In genomic region chr6:136614994-136615393, GRCh38 we compare ENCODE assay signal across 29 cellular contexts.
A peak's percentile ranks its signal among the peaks of the same experiment; 100 is the strongest.
DNase-seq lines count a peak whose midpoint lies in the region; ATAC-seq and TF ChIP-seq lines count a peak whose summit lies in the region.
"Had no signal": no experiment of that assay in that cellular context is flagged by ENCODE, and none has a peak within 500 bp of the region (broad histone marks: within the 10 kb centered on the region; RNA-seq: fewer than 3 reads in every experiment).

No MANE protein-coding gene starts in this region.

- H3K23me2 ChIP-seq in H9 (ENCODE audit: insufficient read length, low read depth, low read length, poor library complexity, severe bottlenecking), result no peaks in the 10 kb centered on the region

- H3K4me1 ChIP-seq in H9 (ENCODE audit: insufficient read depth, low read length), result peaks cover 7% of the 10 kb centered on the region
- peaks cover 5 to 32% of the 10 kb centered on the region in 2 experiments; a peak in 3 of 4 replicates for H3K4me1 ChIP-seq in SK-N-SH (ENCODE audit: control insufficient read depth in 1 of 2, insufficient read depth in 2 of 2, low read depth in 1 of 2, low read length in 1 of 2)
- peaks cover 2% of the 10 kb centered on the region for H3K4me1 ChIP-seq in endodermal cell (ENCODE audit: control insufficient read depth, insufficient read depth, low read length)
- peaks cover 14 to 22% of the 10 kb centered on the region in 2 donors for H3K4me1 ChIP-seq in thyroid gland

- 0 out of 4 replicates have a peak, but pooled peaks of 1 of the 2 experiments have one; percentile 10 for TF ChIP-seq EP300 in SK-N-SH (IDR thresholded peaks at IDR 0.05; ENCODE audit: borderline replicate concordance in 1 of 2, low read depth in 1 of 2, low read length in 1 of 2)

- no peak overlapping the region for H4K91ac ChIP-seq in H9 (ENCODE audit: insufficient read length, low read depth, low read length)

- H3K27ac Mint-ChIP-seq in H9 (peak overlapping the region in 2 of 3 experiments; percentile 23 to 74; a peak in 1 of 7 replicates), endodermal cell (no peak overlapping the region)

- H3K27me3 ChIP-seq in H9 (ENCODE audit: insufficient read depth, low read length), result no peaks in the 10 kb centered on the region
- no peaks in the 10 kb centered on the region for H3K27me3 ChIP-seq in SK-N-SH (ENCODE audit: insufficient read depth)
- H3K27me3 ChIP-seq in endodermal cell (ENCODE audit: control insufficient read depth, insufficient read depth, low read length, poor library complexity, severe bottlenecking), result no peaks in the 10 kb centered on the region
- H3K27me3 ChIP-seq in thyroid gland, result no peaks in the 10 kb centered on the region

- H3K4ac ChIP-seq in H9 (ENCODE audit: low read depth, low read length), result no peak overlapping the region

- no peak for TF ChIP-seq RAD21 in SK-N-SH (IDR thresholded peaks at IDR 0.05; ENCODE audit: low read length)

- ATAC-seq in GM19397 (IDR thresholded peaks at IDR 0.05; ENCODE audit: unreplicated experiment), result no peak
- ATAC-seq in activated CD4-positive, CD25-positive, alpha-beta regulatory T cell treated with anti-CD3 and anti-CD28 coated beads, Interleukin-2, amount 50 U/mL, for 24 hours, result no peak
- ATAC-seq: A549, GM12878, HCT116, HepG2, K562, Panc1 had no signal

- no peak overlapping the region for H4K8ac ChIP-seq in H9 (replicated peaks; ENCODE audit: insufficient read length, low read depth, low read length)

- H2BK5ac ChIP-seq in H9 (ENCODE audit: insufficient read length, low read length), result no peak overlapping the region

- H2BK12ac ChIP-seq in H9 (ENCODE audit: insufficient read length, low read depth, low read length), result no peak overlapping the region

- no peak overlapping the region for H3K23ac ChIP-seq in H9 (ENCODE audit: insufficient read length, low read depth, low read length)

- no peak for TF ChIP-seq POLR2A in thyroid gland (IDR thresholded peaks at IDR 0.05)

- WGBS in H9 (ENCODE audit: extremely low coverage, insufficient read length, low lambda C conversion rate), result no CpG with 5 or more reads among the region's 2 CpGs
- WGBS in SK-N-SH (ENCODE audit: low lambda C conversion rate), result 34% methylated on average over 2 of the region's 2 CpGs
- WGBS in endodermal cell (ENCODE audit: insufficient coverage in 1 of 2, insufficient read length in 1 of 2), 2 experiments, result 79% methylated on average over 2 of the region's 2 CpGs
- 47 to 49% methylated on average over 2 of the region's 2 CpGs for WGBS in thyroid gland, 2 donors

- CTCF ChIA-PET in SK-N-SH (lab: Yijun Ruan, JAX), result interaction anchor here (0.6 to 2.9 kb wide), 4 partner anchors 9 to 1531 kb away, joined by 3 to 13 read pairs (median 8); partner anchors contain the start of gene MAP3K5

- no peak overlapping the region for H3K27ac ChIP-seq in H9 (ENCODE audit: insufficient read length, low read depth, low read length)
- H3K27ac ChIP-seq in SK-N-SH (ENCODE audit: low read depth in 2 of 2, low read length in 1 of 2), result peak overlapping the region; percentile 79 to 89; a peak in 3 of 4 replicates
- H3K27ac ChIP-seq in endodermal cell (ENCODE audit: low read depth, low read length), result no peak overlapping the region
- peak overlapping the region in 2 of 3 donors; percentile 60 to 67 for H3K27ac ChIP-seq in thyroid gland
- H3K27ac ChIP-seq: SK-N-MC had no signal

- no peak overlapping the region for H3K14ac ChIP-seq in H9 (ENCODE audit: insufficient read depth, low read length)

- no peaks in the 10 kb centered on the region for H4K20me1 ChIP-seq in H9 (ENCODE audit: control insufficient read depth, insufficient read depth, insufficient read length)
- H4K20me1 ChIP-seq in SK-N-SH (ENCODE audit: insufficient read depth), result no peaks in the 10 kb centered on the region

- H3K4me1 Mint-ChIP-seq in H9 (peaks cover 64 to 67% of the 10 kb centered on the region in 2 experiments), endodermal cell (peaks cover 28% of the 10 kb centered on the region)

- H3K9ac ChIP-seq in H9 (ENCODE audit: extremely low read depth, insufficient read length, low read length) (no peak overlapping the region), SK-N-SH (no peak overlapping the region), endodermal cell (ENCODE audit: extremely low read depth, low read length, poor library complexity, severe bottlenecking) (peak overlapping the region; percentile 1)

- H3K36me3 Mint-ChIP-seq in H9 (ENCODE audit: insufficient read depth in 1 of 3, low read depth in 3 of 3) (peaks cover 0 to 2% (median 0%) of the 10 kb centered on the region in 3 experiments; a peak in 2 of 7 replicates), endodermal cell (ENCODE audit: low read depth) (no peaks in the 10 kb centered on the region)

- H3T11ph ChIP-seq in H9 (ENCODE audit: low read length), result no peak overlapping the region

- POLR2A ChIA-PET in SK-N-SH (lab: Yijun Ruan, JAX), result no interaction called here

- DNase-seq in H9, result no peak
- DNase-seq in SK-N-SH, result peak; percentile 37
- no peak for DNase-seq in endodermal cell
- no peak for DNase-seq in thyroid gland
- DNase-seq in nucleus accumbens (lab: John Stamatoyannopoulos, UW), result no peak
- DNase-seq: AML-193; C1 segment of cervical spinal cord; CD4-positive, alpha-beta memory T cell; COR-L47; GOT3; Kasumi-1; MV-4-11; NCI-H1105; NCI-H146; NCI-H1930; NCI-H2107; NCI-H446 treated with DMSO at 0.1 percent for 48 hours; NCI-H526; NCI-H82; SHP77 treated with DMSO at 0.1 percent for 48 hours had no signal

- H3K9me3 Mint-ChIP-seq in H9 (no peaks in the 10 kb centered on the region), endodermal cell (no peaks in the 10 kb centered on the region)
- H3K9me3 Mint-ChIP-seq: CD4-positive, alpha-beta memory T cell had no signal

- no peak overlapping the region for H2AK5ac ChIP-seq in H9 (ENCODE audit: insufficient read length, low read length)

- no peak for TF ChIP-seq CTCF in H9 (conservative IDR thresholded peaks at IDR 0.05)
- TF ChIP-seq CTCF in SK-N-SH (IDR thresholded peaks at IDR 0.05), result no peak
- no peak for TF ChIP-seq CTCF in endodermal cell (conservative IDR thresholded peaks at IDR 0.05)
- TF ChIP-seq CTCF in thyroid gland (IDR thresholded peaks at IDR 0.05), result no peak

- no peak overlapping the region for H2BK15ac ChIP-seq in H9 (ENCODE audit: low read depth, low read length)

- H3K4me3 ChIP-seq in SK-N-SH (ENCODE audit: low read depth in 2 of 2, low read length in 1 of 2) (no peak overlapping the region; a peak in 1 of 4 replicates), endodermal cell (ENCODE audit: low read length) (no peak overlapping the region), thyroid gland (replicated peaks in 1 of 3) (no peak overlapping the region)
- H3K4me3 ChIP-seq: A549, GM12878, K562, SK-N-MC had no signal

- H3K27me3 Mint-ChIP-seq in H9 (ENCODE audit: low read depth), result no peaks in the 10 kb centered on the region
- no peaks in the 10 kb centered on the region for H3K27me3 Mint-ChIP-seq in endodermal cell (ENCODE audit: insufficient read depth)
- H3K27me3 Mint-ChIP-seq: CD4-positive, alpha-beta memory T cell had no signal

- intact Hi-C loops in thyroid gland (cut with DNase I), result no loop called here

- H3K4me3 Mint-ChIP-seq in H9 (no peak overlapping the region), endodermal cell (no peak overlapping the region)
- H3K4me3 Mint-ChIP-seq: CD4-positive, alpha-beta memory T cell had no signal

- H2BK20ac ChIP-seq in H9 (ENCODE audit: low read depth, low read length, poor library complexity, severe bottlenecking), result no peak overlapping the region

- no peaks in the 10 kb centered on the region for H3K79me2 ChIP-seq in H9 (ENCODE audit: insufficient read depth, low read length)
- H3K79me2 ChIP-seq in SK-N-SH (ENCODE audit: insufficient read depth), result no peaks in the 10 kb centered on the region

- no peak overlapping the region for H3K18ac ChIP-seq in H9 (ENCODE audit: insufficient read length, low read depth, low read length)

- no peak overlapping the region for H2BK120ac ChIP-seq in H9 (ENCODE audit: low read depth, low read length, poor library complexity, severe bottlenecking)

- no peak overlapping the region for H3K56ac ChIP-seq in H9 (ENCODE audit: insufficient read length, low read depth, low read length)

- H3K36me3 ChIP-seq in SK-N-SH (replicated peaks in 1 of 2; ENCODE audit: control insufficient read depth in 1 of 2, insufficient read depth in 2 of 2, low read length in 1 of 2), result no peaks in the 10 kb centered on the region
- H3K36me3 ChIP-seq in endodermal cell (ENCODE audit: control insufficient read depth, insufficient read depth, low read length), result no peaks in the 10 kb centered on the region
- H3K36me3 ChIP-seq in thyroid gland, result peaks cover 0 to 16% of the 10 kb centered on the region in 2 donors

- H2AFZ ChIP-seq in H9 (ENCODE audit: low read length), result no peak overlapping the region
- no peak overlapping the region for H2AFZ ChIP-seq in SK-N-SH (ENCODE audit: low read depth)

- no peaks in the 10 kb centered on the region for H3K9me2 ChIP-seq in SK-N-SH

- H3K4me2 ChIP-seq in H9 (ENCODE audit: insufficient read depth, insufficient read length, low read length) (no peak overlapping the region), SK-N-SH (no peak overlapping the region)
- H3K4me2 ChIP-seq: A549 had no signal

- H3K79me1 ChIP-seq in H9 (ENCODE audit: insufficient read depth, low read depth, low read length, poor library complexity, severe bottlenecking), result no peaks in the 10 kb centered on the region

- H3K9me3 ChIP-seq in H9 (ENCODE audit: control insufficient read depth, low read depth, low read length) (no peaks in the 10 kb centered on the region), SK-N-SH (no peaks in the 10 kb centered on the region), endodermal cell (ENCODE audit: control insufficient read depth, low read length) (no peaks in the 10 kb centered on the region), thyroid gland (no peaks in the 10 kb centered on the region)
- H3K9me3 ChIP-seq: A549 had no signal

- H3F3A ChIP-seq in SK-N-SH (replicated peaks; ENCODE audit: insufficient read depth), result peaks cover 18% of the 10 kb centered on the region

- no peak overlapping the region for H4K5ac ChIP-seq in H9 (ENCODE audit: insufficient read length, low read depth, low read length)

TF ChIP-seq in SK-N-SH, 30 proteins besides CTCF, POLR2A, EP300 and RAD21:
- peak; percentile 9 for TF ChIP-seq CHD2 (IDR thresholded peaks at IDR 0.05; ENCODE audit: low read length, partially characterized antibody)
- no peak for TF ChIP-seq SMC3 (IDR thresholded peaks at IDR 0.05; ENCODE audit: low read depth, low read length)

Comparison
In these comparisons a context has a peak if more than half of its experiments do, and no peak if none do; other contexts are left out.
1. H3K27ac ChIP-seq: peak in SK-N-SH (2 of 2) and thyroid gland (2 of 3); none in H9 (single experiment) and endodermal cell (single experiment).